Comparison of ENCODE assay signal across 30 cellular contexts in the genomic region with DNA sequence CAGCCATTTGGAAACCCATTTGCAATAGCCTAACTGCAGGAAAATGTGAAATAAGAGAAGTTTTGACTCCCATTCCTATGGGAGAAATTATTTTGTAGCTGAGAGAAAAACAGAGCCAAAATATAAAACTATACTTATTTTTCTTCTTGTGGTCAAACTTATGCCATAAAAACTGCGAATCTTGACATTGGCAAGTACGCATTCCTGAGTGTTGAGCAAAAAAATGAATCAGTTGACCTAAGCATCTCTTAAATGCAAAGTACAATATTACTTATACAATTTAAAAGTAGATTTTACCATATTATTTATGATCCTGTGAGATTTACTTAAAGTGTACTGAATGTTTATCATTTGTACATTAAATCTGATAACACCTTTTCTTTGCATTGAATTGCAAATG.
"Had no signal": no experiment of that assay in that cellular context is flagged by ENCODE, and none has a peak within 500 bp of the region (broad histone marks: within the 10 kb centered on the region; RNA-seq: fewer than 3 reads in every experiment).

No MANE protein-coding gene starts in this region.

- DNase-seq: activated CD4-positive, alpha-beta memory T cell treated with anti-CD3 and anti-CD28 coated beads for 36 hours; activated CD4-positive, alpha-beta T cell treated with anti-CD3 and anti-CD28 coated beads for 36 hours; activated CD4-positive, alpha-beta T cell treated with anti-CD3 and anti-CD28 coated beads, Interleukin-2, amount 10 ng/mL, durations not matched to agents 24 days and 14 days; activated CD4-positive, CD25-positive, alpha-beta regulatory T cell; activated CD4-positive, CD25-positive, alpha-beta regulatory T cell treated with anti-CD3 and anti-CD28 coated beads, Interleukin-2, amount 50 U/mL, for 72 hours; activated CD8-positive, alpha-beta memory T cell treated with anti-CD3 and anti-CD28 coated beads, Interleukin-2, amount 10 ng/mL, durations not matched to agents 7 days and 5 days; activated CD8-positive, alpha-beta memory T cell treated with anti-CD3 and anti-CD28 coated beads, Interleukin-2, amount 50 U/mL, for 4 hours; activated CD8-positive, alpha-beta T cell treated with anti-CD3 and anti-CD28 coated beads, Interleukin-2, amount 10 ng/mL, durations not matched to agents 7 days and 5 days; activated effector memory CD4-positive, alpha-beta T cell treated with anti-CD3 and anti-CD28 coated beads, Interleukin-2, amount 50 U/mL, for 16 hours; activated naive CD4-positive, alpha-beta T cell treated with anti-CD3 and anti-CD28 coated beads for 36 hours; activated naive CD8-positive, alpha-beta T cell treated with anti-CD3 and anti-CD28 coated beads for 36 hours; activated naive CD8-positive, alpha-beta T cell treated with anti-CD3 and anti-CD28 coated beads, Interleukin-2, amount 50 U/mL, for 24 hours; activated T-cell treated with anti-CD3 and anti-CD28 coated beads, Interleukin-2, amount 50 U/mL, for 1 hour; activated T-cell treated with anti-CD3 and anti-CD28 coated beads, Interleukin-2, amount 50 U/mL, for 48 hours; adrenal gland; amygdala; aorta; body of pancreas; central memory CD4-positive, alpha-beta T cell; cerebellar nuclear complex; dorsolateral prefrontal cortex; effector memory CD4-positive, alpha-beta T cell; endodermal cell; foreskin keratinocyte; gastrocnemius medialis; glutamatergic neuron; heart left ventricle; T-helper 1 cell; T-helper 17 cell had no signal

- H3K4me3 ChIP-seq: adrenal gland, body of pancreas, coronary artery, dorsolateral prefrontal cortex, gastrocnemius medialis, heart left ventricle had no signal
